9 cellular contexts compared by ENCODE assay signal in the genomic region with DNA sequence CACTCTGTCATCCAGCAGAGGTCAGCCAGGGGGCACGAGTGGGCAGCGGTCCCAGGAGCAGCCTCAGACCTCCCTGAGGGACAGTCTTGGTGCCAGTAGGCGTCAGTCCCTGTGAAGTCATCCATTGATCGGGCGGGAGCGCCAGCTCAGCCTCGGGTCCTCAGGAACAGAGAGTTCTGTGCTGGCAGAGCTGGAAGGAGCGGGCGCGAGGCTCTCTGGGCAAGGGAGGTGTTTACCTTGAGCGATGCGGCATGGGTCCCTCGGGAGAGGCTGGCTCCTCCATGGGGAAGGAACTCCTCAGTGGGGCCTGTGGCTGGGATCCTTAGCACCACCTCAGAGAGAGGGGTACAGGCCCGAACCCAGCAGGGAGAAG.
DNase-seq lines count a peak whose midpoint lies in the region; ATAC-seq and TF ChIP-seq lines count a peak whose summit lies in the region.
"Had no signal": no experiment of that assay in that cellular context is flagged by ENCODE, and none has a peak within 500 bp of the region (broad histone marks: within the 10 kb centered on the region; RNA-seq: fewer than 3 reads in every experiment).

No MANE protein-coding gene starts in this region.

- no peak overlapping the region for H3K4me3 ChIP-seq in SK-N-SH (ENCODE audit: low read depth in 2 of 2, low read length in 1 of 2)
- no peak overlapping the region for H3K4me3 ChIP-seq in testis

- TF ChIP-seq POLR2A in testis (IDR thresholded peaks at IDR 0.05), result no peak

- no peaks in the 10 kb centered on the region for H3K9me3 Mint-ChIP-seq in brain
- H3K9me3 Mint-ChIP-seq: H9 had no signal

- H3K36me3 ChIP-seq in SK-N-SH (replicated peaks in 1 of 2; ENCODE audit: control insufficient read depth in 1 of 2, insufficient read depth in 2 of 2, low read length in 1 of 2) (no peaks in the 10 kb centered on the region), testis (ENCODE audit: low read depth, missing control alignments) (no peaks in the 10 kb centered on the region)

- H3K9ac ChIP-seq in SK-N-SH, result peak overlapping the region; percentile 19; the same call in 1 of the 2 replicates

- no peaks in the 10 kb centered on the region for H3K9me2 ChIP-seq in SK-N-SH

- H3K27me3 ChIP-seq in SK-N-SH (ENCODE audit: insufficient read depth) (no peaks in the 10 kb centered on the region), testis (no peaks in the 10 kb centered on the region)

- DNase-seq in SK-N-SH (no peak), midbrain (lab: John Stamatoyannopoulos, UW) (peak; percentile 88), testis (peak; percentile 60), A172 (ENCODE audit: low spot score) (no peak), NCI-H510A (lab: John Stamatoyannopoulos, UW) (no peak)
- DNase-seq: H9 had no signal

- peaks cover 8% of the 10 kb centered on the region for H3K27me3 Mint-ChIP-seq in brain

- peaks cover 79% of the 10 kb centered on the region for H3K4me1 Mint-ChIP-seq in brain

- CTCF ChIA-PET in SK-N-SH (lab: Yijun Ruan, JAX), result interaction anchor here (0.7 to 1.5 kb wide), 8 partner anchors 14 to 101 kb away, joined by 3 to 6 read pairs (median 4); a partner anchor contains a TSS

- peak overlapping the region in 3 of 5 experiments; percentile 22 to 89 (median 45) for H3K4me3 Mint-ChIP-seq in brain
- H3K4me3 Mint-ChIP-seq: H9 had no signal

- no peak overlapping the region for H2AFZ ChIP-seq in SK-N-SH (ENCODE audit: low read depth)

- H3K27ac Mint-ChIP-seq in brain, result peak overlapping the region; percentile 79 to 98 (median 95)
- H3K27ac Mint-ChIP-seq: H9 had no signal

- H3K27ac ChIP-seq in SK-N-SH (ENCODE audit: low read depth in 2 of 2, low read length in 1 of 2) (peak overlapping the region; percentile 43 to 99), testis (peak overlapping the region; percentile 6 to 77)

- no peak for TF ChIP-seq CTCF in SK-N-SH (IDR thresholded peaks at IDR 0.05)
- no peak for TF ChIP-seq CTCF in brain (conservative IDR thresholded peaks at IDR 0.05)
- no peak for TF ChIP-seq CTCF in testis (IDR thresholded peaks at IDR 0.05)

- peaks cover 51 to 85% of the 10 kb centered on the region in 2 experiments for H3K4me1 ChIP-seq in SK-N-SH (ENCODE audit: control insufficient read depth in 1 of 2, insufficient read depth in 2 of 2, low read depth in 1 of 2, low read length in 1 of 2)
- peaks cover 38% of the 10 kb centered on the region for H3K4me1 ChIP-seq in testis

- H3K9me3 ChIP-seq in SK-N-SH (no peaks in the 10 kb centered on the region), testis (no peaks in the 10 kb centered on the region)

- WGBS in SK-N-SH (ENCODE audit: low lambda C conversion rate), result 17% methylated on average over 1 of the region's 14 CpGs
- 22 to 61% methylated on average over 12 to 14 of the region's 14 CpGs for WGBS in testis, 2 donors

- peak overlapping the region; percentile 41; the same call in 1 of the 2 replicates for H3K4me2 ChIP-seq in SK-N-SH

- TF ChIP-seq RAD21 in SK-N-SH (IDR thresholded peaks at IDR 0.05; ENCODE audit: low read length), result no peak

- POLR2A ChIA-PET in SK-N-SH (lab: Yijun Ruan, JAX), result interaction anchor here (0.7 to 12.6 kb wide), 8 partner anchors 10 to 200 kb away, joined by 3 to 237 read pairs (median 6); a partner anchor contains a TSS

- intact Hi-C loops in testis (cut with DNase I; ENCODE audit: low total_unique reads), result no loop called here

- peaks cover 88% of the 10 kb centered on the region for H3K79me2 ChIP-seq in SK-N-SH (ENCODE audit: insufficient read depth)

- peaks cover 19% of the 10 kb centered on the region for H3F3A ChIP-seq in SK-N-SH (replicated peaks; ENCODE audit: insufficient read depth)

- TF ChIP-seq EP300 in SK-N-SH (IDR thresholded peaks at IDR 0.05; ENCODE audit: borderline replicate concordance in 1 of 2, low read depth in 1 of 2, low read length in 1 of 2), result no peak

- H3K36me3 Mint-ChIP-seq in brain, result peaks cover 2% of the 10 kb centered on the region

- ATAC-seq in SK-N-SH treated with all-trans-retinoic acid at 6 μM for 48 hours (no peak), HG02938 (IDR thresholded peaks at IDR 0.05; ENCODE audit: unreplicated experiment) (no peak)

- peaks cover 75% of the 10 kb centered on the region for H4K20me1 ChIP-seq in SK-N-SH (ENCODE audit: insufficient read depth)

TF ChIP-seq in SK-N-SH, 30 proteins besides CTCF, POLR2A, EP300 and RAD21:
- 0 out of 2 replicates have a peak, but pooled peaks have one; percentile 24 for TF ChIP-seq NFIC (IDR thresholded peaks at IDR 0.05; ENCODE audit: borderline replicate concordance)
- no peak for TF ChIP-seq GATA2 (CRISPR knock-in tag; IDR thresholded peaks at IDR 0.05)

TF ChIP-seq in SK-N-SH treated with all-trans-retinoic acid at 6 μM for 48 hours, 23 proteins besides CTCF, POLR2A, EP300 and RAD21:
- TF ChIP-seq, protein P1, sequence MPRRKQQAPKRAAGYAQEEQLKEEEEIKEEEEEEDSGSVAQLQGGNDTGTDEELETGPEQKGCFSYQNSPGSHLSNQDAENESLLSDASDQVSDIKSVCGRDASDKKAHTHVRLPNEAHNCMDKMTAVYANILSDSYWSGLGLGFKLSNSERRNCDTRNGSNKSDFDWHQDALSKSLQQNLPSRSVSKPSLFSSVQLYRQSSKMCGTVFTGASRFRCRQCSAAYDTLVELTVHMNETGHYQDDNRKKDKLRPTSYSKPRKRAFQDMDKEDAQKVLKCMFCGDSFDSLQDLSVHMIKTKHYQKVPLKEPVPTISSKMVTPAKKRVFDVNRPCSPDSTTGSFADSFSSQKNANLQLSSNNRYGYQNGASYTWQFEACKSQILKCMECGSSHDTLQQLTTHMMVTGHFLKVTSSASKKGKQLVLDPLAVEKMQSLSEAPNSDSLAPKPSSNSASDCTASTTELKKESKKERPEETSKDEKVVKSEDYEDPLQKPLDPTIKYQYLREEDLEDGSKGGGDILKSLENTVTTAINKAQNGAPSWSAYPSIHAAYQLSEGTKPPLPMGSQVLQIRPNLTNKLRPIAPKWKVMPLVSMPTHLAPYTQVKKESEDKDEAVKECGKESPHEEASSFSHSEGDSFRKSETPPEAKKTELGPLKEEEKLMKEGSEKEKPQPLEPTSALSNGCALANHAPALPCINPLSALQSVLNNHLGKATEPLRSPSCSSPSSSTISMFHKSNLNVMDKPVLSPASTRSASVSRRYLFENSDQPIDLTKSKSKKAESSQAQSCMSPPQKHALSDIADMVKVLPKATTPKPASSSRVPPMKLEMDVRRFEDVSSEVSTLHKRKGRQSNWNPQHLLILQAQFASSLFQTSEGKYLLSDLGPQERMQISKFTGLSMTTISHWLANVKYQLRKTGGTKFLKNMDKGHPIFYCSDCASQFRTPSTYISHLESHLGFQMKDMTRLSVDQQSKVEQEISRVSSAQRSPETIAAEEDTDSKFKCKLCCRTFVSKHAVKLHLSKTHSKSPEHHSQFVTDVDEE (CRISPR knock-in tag; IDR thresholded peaks at IDR 0.05), result no peak
- TF ChIP-seq, protein P2, sequence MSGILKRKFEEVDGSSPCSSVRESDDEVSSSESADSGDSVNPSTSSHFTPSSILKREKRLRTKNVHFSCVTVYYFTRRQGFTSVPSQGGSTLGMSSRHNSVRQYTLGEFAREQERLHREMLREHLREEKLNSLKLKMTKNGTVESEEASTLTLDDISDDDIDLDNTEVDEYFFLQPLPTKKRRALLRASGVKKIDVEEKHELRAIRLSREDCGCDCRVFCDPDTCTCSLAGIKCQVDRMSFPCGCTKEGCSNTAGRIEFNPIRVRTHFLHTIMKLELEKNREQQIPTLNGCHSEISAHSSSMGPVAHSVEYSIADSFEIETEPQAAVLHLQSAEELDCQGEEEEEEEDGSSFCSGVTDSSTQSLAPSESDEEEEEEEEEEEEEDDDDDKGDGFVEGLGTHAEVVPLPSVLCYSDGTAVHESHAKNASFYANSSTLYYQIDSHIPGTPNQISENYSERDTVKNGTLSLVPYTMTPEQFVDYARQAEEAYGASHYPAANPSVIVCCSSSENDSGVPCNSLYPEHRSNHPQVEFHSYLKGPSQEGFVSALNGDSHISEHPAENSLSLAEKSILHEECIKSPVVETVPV (CRISPR knock-in tag; IDR thresholded peaks at IDR 0.05), result no peak
- TF ChIP-seq TCF4 (CRISPR knock-in tag; IDR thresholded peaks at IDR 0.05; ENCODE audit: borderline replicate concordance), result no peak
- no peak for TF ChIP-seq ZNF8 (CRISPR knock-in tag; IDR thresholded peaks at IDR 0.05)
- TF ChIP-seq OSR1 (CRISPR knock-in tag; IDR thresholded peaks at IDR 0.05), result no peak
- no peak for TF ChIP-seq RARB (CRISPR knock-in tag; IDR thresholded peaks at IDR 0.05)
- no peak for TF ChIP-seq ARNTL (CRISPR knock-in tag; IDR thresholded peaks at IDR 0.05; ENCODE audit: borderline replicate concordance, low read depth)
- TF ChIP-seq ZNF70 (CRISPR knock-in tag; IDR thresholded peaks at IDR 0.05), result no peak
- no peak for TF ChIP-seq CSDC2 (CRISPR knock-in tag; IDR thresholded peaks at IDR 0.05)
- no peak for TF ChIP-seq BACH2 (CRISPR knock-in tag; IDR thresholded peaks at IDR 0.05; ENCODE audit: borderline replicate concordance)
- TF ChIP-seq GLIS3 (CRISPR knock-in tag; IDR thresholded peaks at IDR 0.05), result no peak
- no peak for TF ChIP-seq ISL1 (CRISPR knock-in tag; IDR thresholded peaks at IDR 0.05)
- no peak for TF ChIP-seq ZC3H10 (CRISPR knock-in tag; IDR thresholded peaks at IDR 0.05)

Comparison
In these comparisons a context has a peak if more than half of its experiments do, and no peak if none do; other contexts are left out.
1. DNase-seq: peak in midbrain (single experiment) and testis (single experiment); none in SK-N-SH (single experiment), A172 (single experiment) and NCI-H510A (single experiment).